Comparison of ENCODE assay signal across 29 cellular contexts in genomic region chr5:137761020-137761516, GRCh38. TPM values are rescaled to one million over a fixed set of nuclear protein-coding genes. Genes with fewer than 3 reads are reported as not detected.
DNase-seq lines count a peak whose midpoint lies in the region; ATAC-seq, FAIRE-seq and TF ChIP-seq lines count a peak whose summit lies in the region.
"Had no signal": no experiment of that assay in that cellular context is flagged by ENCODE, and none has a peak within 500 bp of the region (broad histone marks: within the 10 kb centered on the region; RNA-seq: fewer than 3 reads in every experiment).

No MANE protein-coding gene starts in this region.

- H3K27ac ChIP-seq in A549 (peak overlapping the region in 1 of 2 experiments; percentile 41; a peak in 2 of 6 replicates), PC-9 (peak overlapping the region; percentile 43), tibial artery (no peak overlapping the region), sigmoid colon (no peak overlapping the region)
- H3K27ac ChIP-seq: brain microvascular endothelial cell, hepatocyte, left ventricle myocardium inferior had no signal

- H3K36me3 ChIP-seq in PC-9 (ENCODE audit: low read depth): no peaks in the 10 kb centered on the region
- no peaks in the 10 kb centered on the region for H3K36me3 ChIP-seq in tibial artery
- H3K36me3 ChIP-seq in sigmoid colon: no peaks in the 10 kb centered on the region
- H3K36me3 ChIP-seq: brain microvascular endothelial cell, left ventricle myocardium inferior had no signal

- ATAC-seq in A549 (peak in 1 of 2 experiments; percentile 67; a peak in 3 of 6 replicates), HG02798 (IDR thresholded peaks at IDR 0.05; ENCODE audit: poor library complexity, unreplicated experiment) (no peak)
- ATAC-seq: activated CD4-positive, CD25-positive, alpha-beta regulatory T cell treated with anti-CD3 and anti-CD28 coated beads, Interleukin-2, amount 50 U/mL, for 24 hours; natural killer cell treated with Interleukin-12 subunit alpha and Interleukin-12 subunit beta and Interleukin-15 and Interleukin-18, amount 100 ng/mL, for 72 hours; T-cell had no signal

- CTCF ChIA-PET in A549 (lab: Yijun Ruan, JAX) (interaction anchor here (0.5 to 8.7 kb wide), 7 partner anchors 10 to 275 kb away, joined by 3 to 58 read pairs (median 3); no protein-coding TSS in a partner anchor), PC-9 (lab: Charles Lee) (interaction anchor here (1.4 kb wide), 1 partner anchor 10 kb away, joined by 3 read pairs; no protein-coding TSS in a partner anchor)

- DNase-seq in A549 (ENCODE audit: low read depth in 1 of 2, low spot score in 1 of 2) (peak in 1 of 2 experiments; percentile 73), GM03348 (ENCODE audit: low spot score) (peak; percentile 18), PC-9 (peak in 1 of 2 experiments; percentile 87), iris pigment epithelial cell (ENCODE audit: low read depth) (peak; percentile 45), urothelium cell line (ENCODE audit: low spot score) (no peak), tibial artery (no peak), sigmoid colon (no peak)
- DNase-seq: activated CD4-positive, alpha-beta memory T cell treated with anti-CD3 and anti-CD28 coated beads, Interleukin-2, amount 10 ng/mL, durations not matched to agents 7 days and 5 days; activated gamma-delta T cell; brain microvascular endothelial cell; effector CD4-positive, alpha-beta T cell; foreskin melanocyte; Kasumi-1; left ventricle myocardium inferior; NCI-H1105; NCI-H1930; NCI-H446; OCI-M1; Right ventricle myocardium superior; small intestine; stimulated activated CD4-positive, alpha-beta T cell treated with anti-CD3 and anti-CD28 coated beads, Interleukin-1b, Interleukin-23, amount 100 ng/mL, for 48 hours; T-cell had no signal

- no peaks in the 10 kb centered on the region for H3K79me2 ChIP-seq in PC-9 (ENCODE audit: low read depth)
- H3K79me2 ChIP-seq: hepatocyte had no signal

- no peak for TF ChIP-seq CTCF in A549 (IDR thresholded peaks at IDR 0.05)
- no peak for TF ChIP-seq CTCF in PC-9 (conservative IDR thresholded peaks at IDR 0.05)
- no peak for TF ChIP-seq CTCF in tibial artery (IDR thresholded peaks at IDR 0.05)
- no peak for TF ChIP-seq CTCF in sigmoid colon (IDR thresholded peaks at IDR 0.05)

- no peak for TF ChIP-seq RAD21 in A549 (conservative IDR thresholded peaks at IDR 0.05 in 1 of 2, IDR thresholded peaks at IDR 0.05 in 1 of 2)

- no peaks in the 10 kb centered on the region for H3K27me3 ChIP-seq in PC-9 (ENCODE audit: insufficient read depth, low read depth)
- H3K27me3 ChIP-seq in tibial artery: no peaks in the 10 kb centered on the region
- H3K27me3 ChIP-seq in sigmoid colon: no peaks in the 10 kb centered on the region
- H3K27me3 ChIP-seq: brain microvascular endothelial cell, hepatocyte had no signal

- H3K4me3 ChIP-seq in A549 (no peak overlapping the region), PC-9 (no peak overlapping the region), tibial artery (no peak overlapping the region), sigmoid colon (no peak overlapping the region)
- H3K4me3 ChIP-seq: hepatocyte, left ventricle myocardium inferior had no signal

- no peaks in the 10 kb centered on the region for H3K9me2 ChIP-seq in PC-9 (ENCODE audit: insufficient read depth)

- no peak for TF ChIP-seq POLR2A in A549 (IDR thresholded peaks at IDR 0.05; ENCODE audit: low read length)
- TF ChIP-seq POLR2A in sigmoid colon (IDR thresholded peaks at IDR 0.05): no peak

- H3F3A ChIP-seq in PC-9 (ENCODE audit: insufficient read depth, low read depth): peaks cover 38% of the 10 kb centered on the region

- 0 out of 3 replicates have a peak, but pooled peaks cover 5% of the 10 kb centered on the region for H3K9me3 ChIP-seq in A549
- H3K9me3 ChIP-seq in PC-9 (ENCODE audit: insufficient read depth, low read depth): no peaks in the 10 kb centered on the region
- no peaks in the 10 kb centered on the region for H3K9me3 ChIP-seq in tibial artery
- H3K9me3 ChIP-seq in sigmoid colon: no peaks in the 10 kb centered on the region
- H3K9me3 ChIP-seq: left ventricle myocardium inferior had no signal

- peak; percentile 18 for FAIRE-seq in A549 (lab: Jason Lieb, UNC)
- FAIRE-seq in urothelium cell line (lab: Jason Lieb, UNC): no peak
- FAIRE-seq: GM19239, small intestine, TTC549 had no signal

- no TSS peak for BruUV-seq in PC-9 (replicated peaks; lab: Mats Ljungman, UMichigan)

- peak overlapping the region; percentile 31; the same call in 2 of the 3 replicates for H3K4me2 ChIP-seq in A549
- 0 out of 2 replicates have a peak overlapping the region, but pooled peaks have one; percentile 2 for H3K4me2 ChIP-seq in PC-9
- H3K4me2 ChIP-seq: hepatocyte had no signal

- 33% methylated on average over 4 of the region's 4 CpGs for WGBS in A549 (ENCODE audit: missing lambda C conversion rate)
- WGBS in sigmoid colon, 2 donors: 54 to 74% methylated on average over 4 of the region's 4 CpGs

- H4K20me1 ChIP-seq in PC-9 (ENCODE audit: insufficient read depth): no peaks in the 10 kb centered on the region

- no peak overlapping the region for H2AFZ ChIP-seq in PC-9
- H2AFZ ChIP-seq: hepatocyte had no signal

- intact Hi-C loops in PC-9 (cut with micrococcal nuclease; ENCODE audit: unreplicated experiment): no loop called here
- intact Hi-C loops in tibial artery (cut with DNase I; ENCODE audit: low total_unique reads): no loop called here
- intact Hi-C loops in sigmoid colon (cut with DNase I): no loop called here

- POLR2A ChIA-PET in A549 (lab: Yijun Ruan, JAX): interaction anchor here (1.3 kb wide), 1 partner anchor 9 kb away, joined by 3 read pairs; no protein-coding TSS in a partner anchor
- POLR2A ChIA-PET in PC-9 (lab: Charles Lee; ENCODE audit: unreplicated experiment): interaction anchor here (0.6 kb wide), 1 partner anchor 576 kb away, joined by 6 read pairs; no protein-coding TSS in a partner anchor

- H3K4me1 ChIP-seq in A549: peaks cover 33% of the 10 kb centered on the region
- peaks cover 48% of the 10 kb centered on the region for H3K4me1 ChIP-seq in PC-9 (replicated peaks; ENCODE audit: insufficient read depth)
- H3K4me1 ChIP-seq in tibial artery: no peaks in the 10 kb centered on the region
- no peaks in the 10 kb centered on the region for H3K4me1 ChIP-seq in sigmoid colon
- H3K4me1 ChIP-seq: left ventricle myocardium inferior had no signal

- TF ChIP-seq EP300 in A549 (IDR thresholded peaks at IDR 0.05) (no peak), sigmoid colon (IDR thresholded peaks at IDR 0.05) (no peak)

TF ChIP-seq in A549, 52 proteins besides CTCF, POLR2A, EP300 and RAD21:
- TF ChIP-seq ATOH8 (CRISPR knock-in tag; IDR thresholded peaks at IDR 0.05; ENCODE audit: low read depth) (no peak), MAZ (IDR thresholded peaks at IDR 0.05; ENCODE audit: borderline replicate concordance, low read depth, low read length) (no peak), CBX8 (IDR thresholded peaks at IDR 0.05) (no peak), FOSL2 (IDR thresholded peaks at IDR 0.05) (no peak), FOSL2 (CRISPR knock-in tag; IDR thresholded peaks at IDR 0.05) (peak; percentile 86), HOXB13 (CRISPR knock-in tag; IDR thresholded peaks at IDR 0.05; ENCODE audit: low read depth) (no peak), ELK1 (IDR thresholded peaks at IDR 0.05; ENCODE audit: low read depth, low read length) (no peak), NPAS2 (CRISPR knock-in tag; IDR thresholded peaks at IDR 0.05; ENCODE audit: borderline replicate concordance) (no peak), CHD2 (IDR thresholded peaks at IDR 0.05; ENCODE audit: low read length, partially characterized antibody) (no peak), GATA3 (IDR thresholded peaks at IDR 0.05; ENCODE audit: borderline replicate concordance) (peak; percentile 90; the same call in 1 of the 2 replicates)

RNA-seq across cellular contexts. Expression of gene HNRNPA0, which starts 6.9 kb away (rescaled TPM):
- polyA plus RNA-seq in A549 (2011; rRNA removed) (13.6 and 17.0 TPM in 2 replicates), A549 (2017; fragmentation: RNase III; extraction: RNeasy Plus Mini Kit Qiagen cat#74134 plus additional on column Dnase treatment) (47.9 to 51.2 TPM (median 49.4 TPM) in 3 replicates), sigmoid colon (10 to 100 TPM; 19.2 to 34.0 (median 20.4) TPM)
- polyA plus RNA-seq in A549 (2012; cell fraction: cytosol; rRNA removed): 35.2 and 44.1 TPM in 2 replicates
- 26.5 and 28.9 TPM in 2 replicates for polyA plus RNA-seq in A549 (2012; cell fraction: nucleus; rRNA removed)
- polyA minus RNA-seq in A549 (2011; rRNA and poly(A)+ RNA removed): 5.5 and 6.1 TPM in 2 replicates
- total RNA-seq in PC-9 (2021) (27.8 and 32.2 TPM in 2 replicates), sigmoid colon (10 to 100 TPM; 10.0 to 12.2 (median 10.9) TPM)

RNA-seq across cellular contexts. Expression of gene KLHL3, which starts 25.2 kb away (rescaled TPM):
- polyA plus RNA-seq in A549 (2011; rRNA removed) (1.1 and 1.4 TPM in 2 replicates), A549 (2017; fragmentation: RNase III; extraction: RNeasy Plus Mini Kit Qiagen cat#74134 plus additional on column Dnase treatment) (0.31 to 0.46 TPM (median 0.35 TPM) in 3 replicates), sigmoid colon (1 to 10 TPM in 1 of 3 donors, under 1 TPM in 1, not detected in 1; 0.23 to 3.0 TPM)
- 0.33 and 0.67 TPM in 2 replicates for polyA plus RNA-seq in A549 (2012; cell fraction: cytosol; rRNA removed)
- polyA plus RNA-seq in A549 (2012; cell fraction: nucleus; rRNA removed): 1.9 and 2.7 TPM in 2 replicates
- 7.8 and 13.3 TPM in 2 replicates for polyA minus RNA-seq in A549 (2011; rRNA and poly(A)+ RNA removed)
- total RNA-seq in PC-9 (2021) (13.6 and 15.2 TPM in 2 replicates), sigmoid colon (1 to 10 TPM; 2.7 to 5.5 (median 4.1) TPM)
- polyA plus RNA-seq: CD14-positive monocyte had no signal

Comparison
In these comparisons a context has a peak if more than half of its experiments do, and no peak if none do; other contexts are left out.
1. DNase-seq: peak in GM03348 (single experiment) and iris pigment epithelial cell (single experiment); none in urothelium cell line (single experiment), tibial artery (0 of 2) and sigmoid colon (single experiment).